Comparison of ENCODE assay signal across 17 cellular contexts in the genomic region with DNA sequence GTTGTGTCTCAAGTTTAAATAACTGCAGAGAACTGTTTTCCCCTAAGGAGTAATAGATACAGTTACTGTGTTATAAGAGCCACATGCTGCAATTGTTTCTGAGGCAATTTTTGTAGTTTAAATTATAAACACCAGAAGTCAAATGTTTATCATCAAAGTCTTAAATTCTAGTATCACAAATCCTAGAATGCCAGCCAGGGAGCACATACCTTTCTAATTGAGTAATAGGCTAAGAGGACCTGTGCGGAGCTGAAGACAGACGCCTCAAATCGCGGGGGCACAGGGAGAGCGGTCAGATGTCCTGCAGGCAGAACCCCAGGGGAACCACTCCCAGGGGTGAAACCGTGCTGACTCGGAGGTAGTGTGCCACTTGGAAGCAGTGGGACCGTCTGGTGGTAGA.
DNase-seq lines count a peak whose midpoint lies in the region; ATAC-seq, FAIRE-seq and TF ChIP-seq lines count a peak whose summit lies in the region.
"Had no signal": no experiment of that assay in that cellular context is flagged by ENCODE, and none has a peak within 500 bp of the region (broad histone marks: within the 10 kb centered on the region; RNA-seq: fewer than 3 reads in every experiment).

No MANE protein-coding gene starts in this region.

- H3K79me2 ChIP-seq in HepG2 (ENCODE audit: insufficient read depth, low read length): no peaks in the 10 kb centered on the region

- in situ Hi-C loops in HepG2 (cut with HindIII; ENCODE audit: extremely low pct_ligation_motif_present, low pct_unique_long_range_greater_than_20kb): no loop called here

- no peaks in the 10 kb centered on the region for H4K20me1 ChIP-seq in HepG2 (ENCODE audit: insufficient read depth, low read length)

- no peak for FAIRE-seq in HepG2 (lab: Jason Lieb, UNC)
- FAIRE-seq in endometrium (lab: Jason Lieb, UNC): peak; percentile 94
- FAIRE-seq: A549 had no signal

- no peak for TF ChIP-seq RAD21 in HepG2 (CRISPR knock-in tag; IDR thresholded peaks at IDR 0.05)

- POLR2A ChIA-PET in HepG2 (lab: Yijun Ruan, JAX): no interaction called here

- H3K27me3 ChIP-seq in HepG2 (ENCODE audit: control insufficient read depth in 1 of 2, insufficient read depth in 2 of 2, low read length in 2 of 2) (peaks cover 0 to 2% of the 10 kb centered on the region in 2 experiments; a peak in 1 of 5 replicates), right lobe of liver (no peaks in the 10 kb centered on the region)
- H3K27me3 ChIP-seq: breast epithelium, SJSA1 had no signal

- H3K27ac ChIP-seq in HepG2 (ENCODE audit: extremely low read length, insufficient read depth, low read length) (no peak overlapping the region), right lobe of liver (no peak overlapping the region)
- H3K27ac ChIP-seq: breast epithelium, SJSA1 had no signal

- no peaks in the 10 kb centered on the region for H3K36me3 ChIP-seq in HepG2 (replicated peaks in 1 of 2; ENCODE audit: control insufficient read depth in 1 of 2, insufficient read depth in 2 of 2, low read length in 2 of 2)
- no peaks in the 10 kb centered on the region for H3K36me3 ChIP-seq in right lobe of liver
- H3K36me3 ChIP-seq: breast epithelium, SJSA1 had no signal

- TF ChIP-seq CTCF in HepG2 (CRISPR knock-in tag; IDR thresholded peaks at IDR 0.05) (no peak), right lobe of liver (IDR thresholded peaks at IDR 0.05) (no peak)

- DNase-seq in HepG2 (ENCODE audit: low spot score) (no peak), right lobe of liver (no peak), kidney tubule cell (ENCODE audit: low spot score) (peak; percentile 67), midbrain (lab: John Stamatoyannopoulos, UW) (no peak), OCI-M2 (lab: John Stamatoyannopoulos, UW; ENCODE audit: unreplicated experiment) (no peak), dermis blood vessel endothelial cell (no peak)
- DNase-seq: activated T-cell treated with anti-CD3 and anti-CD28 coated beads, Interleukin-2, amount 50 U/mL, for 48 hours; NCI-H526; retina; substantia nigra had no signal

- TF ChIP-seq EP300 in HepG2 (IDR thresholded peaks at IDR 0.05; ENCODE audit: low read depth in 2 of 2, low read length in 2 of 2) (no peak), HepG2 (CRISPR knock-in tag; IDR thresholded peaks at IDR 0.05; ENCODE audit: borderline replicate concordance) (no peak)

- intact Hi-C loops in HepG2 (cut with micrococcal nuclease; ENCODE audit: unreplicated experiment): no loop called here
- intact Hi-C loops in right lobe of liver (cut with DNase I): no loop called here

- H3K9ac ChIP-seq in HepG2 (ENCODE audit: insufficient read depth, low read depth, low read length): no peak overlapping the region

- H3K9me3 ChIP-seq in HepG2 (ENCODE audit: low read length) (no peaks in the 10 kb centered on the region), right lobe of liver (no peaks in the 10 kb centered on the region)
- H3K9me3 ChIP-seq: A549, breast epithelium, SJSA1 had no signal

- no peak for ATAC-seq in HepG2
- no peak for ATAC-seq in right lobe of liver
- no peak for ATAC-seq in HG03039 (IDR thresholded peaks at IDR 0.05; ENCODE audit: unreplicated experiment)
- ATAC-seq: A549; activated CD4-positive, CD25-positive, alpha-beta regulatory T cell treated with anti-CD3 and anti-CD28 coated beads, Interleukin-2, amount 50 U/mL, for 24 hours had no signal

- peak overlapping the region; percentile 40; the same call in 1 of the 2 replicates for H3K4me2 ChIP-seq in HepG2 (ENCODE audit: low read depth, low read length)
- H3K4me2 ChIP-seq: A549 had no signal

- CTCF ChIA-PET in HepG2 (lab: Yijun Ruan, JAX; ENCODE audit: low intra/inter-chr PET ratio, low total read pairs): no interaction called here

- H3K4me3 ChIP-seq in HepG2 (replicated peaks in 1 of 3; ENCODE audit: insufficient read depth in 1 of 3, low read depth in 2 of 3, low read length in 3 of 3) (peak overlapping the region in 1 of 3 experiments; percentile 42; a peak in 1 of 6 replicates), right lobe of liver (no peak overlapping the region)
- H3K4me3 ChIP-seq: A549, breast epithelium, lung, SJSA1 had no signal

- BruUV-seq in HepG2 (replicated peaks; lab: Mats Ljungman, UMichigan): no TSS peak

- no peaks in the 10 kb centered on the region for H3K4me1 ChIP-seq in HepG2 (ENCODE audit: insufficient read depth, low read length)
- no peaks in the 10 kb centered on the region for H3K4me1 ChIP-seq in right lobe of liver
- H3K4me1 ChIP-seq: breast epithelium had no signal

- no peak overlapping the region for H2AFZ ChIP-seq in HepG2 (ENCODE audit: low read length)

- WGBS in HepG2 (ENCODE audit: low lambda C conversion rate): 0% methylated on average over 3 of the region's 8 CpGs
- WGBS in right lobe of liver (ENCODE audit: insufficient coverage, low coverage, low lambda C conversion rate, missing lambda C conversion rate): 73% methylated on average over 8 of the region's 8 CpGs

- TF ChIP-seq POLR2A in HepG2 (IDR thresholded peaks at IDR 0.05; ENCODE audit: insufficient read depth in 1 of 2, low read depth in 2 of 2, low read length in 2 of 2) (no peak), right lobe of liver (IDR thresholded peaks at IDR 0.05) (no peak)

TF ChIP-seq in HepG2, 621 proteins besides CTCF, POLR2A, EP300 and RAD21:
- TF ChIP-seq SMAD1 (CRISPR knock-in tag; IDR thresholded peaks at IDR 0.05; ENCODE audit: borderline replicate concordance, low read depth): no peak
- no peak for TF ChIP-seq ZNF333 (CRISPR knock-in tag; IDR thresholded peaks at IDR 0.05; ENCODE audit: borderline replicate concordance)
- TF ChIP-seq NR2F1 (CRISPR knock-in tag; IDR thresholded peaks at IDR 0.05): no peak
- TF ChIP-seq PLRG1 (conservative IDR thresholded peaks at IDR 0.05): no peak
- no peak for TF ChIP-seq ZNF678 (CRISPR knock-in tag; IDR thresholded peaks at IDR 0.05)
- TF ChIP-seq ZNF160 (CRISPR knock-in tag; IDR thresholded peaks at IDR 0.05): no peak
- TF ChIP-seq TCF7L2 (IDR thresholded peaks at IDR 0.05; ENCODE audit: low read depth, low read length): no peak
- no peak for TF ChIP-seq ZNF891 (CRISPR knock-in tag; IDR thresholded peaks at IDR 0.05)
- TF ChIP-seq, protein P1, sequence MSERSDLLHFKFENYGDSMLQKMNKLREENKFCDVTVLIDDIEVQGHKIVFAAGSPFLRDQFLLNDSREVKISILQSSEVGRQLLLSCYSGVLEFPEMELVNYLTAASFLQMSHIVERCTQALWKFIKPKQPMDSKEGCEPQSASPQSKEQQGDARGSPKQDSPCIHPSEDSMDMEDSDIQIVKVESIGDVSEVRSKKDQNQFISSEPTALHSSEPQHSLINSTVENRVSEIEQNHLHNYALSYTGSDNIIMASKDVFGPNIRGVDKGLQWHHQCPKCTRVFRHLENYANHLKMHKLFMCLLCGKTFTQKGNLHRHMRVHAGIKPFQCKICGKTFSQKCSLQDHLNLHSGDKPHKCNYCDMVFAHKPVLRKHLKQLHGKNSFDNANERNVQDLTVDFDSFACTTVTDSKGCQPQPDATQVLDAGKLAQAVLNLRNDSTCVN (CRISPR knock-in tag; IDR thresholded peaks at IDR 0.05; ENCODE audit: borderline replicate concordance): no peak
- TF ChIP-seq REPIN1 (CRISPR knock-in tag; IDR thresholded peaks at IDR 0.05; ENCODE audit: borderline replicate concordance, low read depth): no peak
- no peak for TF ChIP-seq SOX5 (CRISPR knock-in tag; IDR thresholded peaks at IDR 0.05; ENCODE audit: borderline replicate concordance)
- TF ChIP-seq PCBP2 (optimal IDR thresholded peaks at IDR 0.05; ENCODE audit: low read depth, low read length, poor library complexity, severe bottlenecking): no peak
- TF ChIP-seq KDM1A (CRISPR knock-in tag; IDR thresholded peaks at IDR 0.05): no peak
